Comparison of ENCODE assay signal across 8 cellular contexts in the genomic region with DNA sequence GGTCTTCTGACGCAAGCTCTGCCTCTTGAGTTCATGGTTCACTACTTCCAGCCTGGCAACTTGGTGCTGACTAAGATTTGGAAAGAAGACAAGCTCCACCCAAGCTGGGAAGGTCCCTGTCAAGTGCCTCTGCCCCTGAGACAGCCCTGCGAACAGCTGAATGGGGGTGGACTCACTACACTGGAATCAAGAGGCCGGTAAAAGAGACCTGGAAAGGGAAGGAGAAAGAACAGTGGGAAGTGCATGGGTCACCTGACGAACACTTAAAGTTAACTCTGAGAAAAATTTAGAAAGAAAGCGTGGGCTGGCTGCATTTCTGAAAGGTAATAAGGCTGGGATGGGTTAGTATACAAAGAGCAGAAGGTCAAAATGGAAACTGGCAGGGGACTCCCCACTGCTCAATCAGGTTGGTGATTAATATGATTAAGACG. TPM values are rescaled to one million over a fixed set of nuclear protein-coding genes. Genes with fewer than 3 reads are reported as not detected.
DNase-seq lines count a peak whose midpoint lies in the region; ATAC-seq lines count a peak whose summit lies in the region.

No MANE protein-coding gene starts in this region.

- peaks cover 0 to 13% of the 10 kb centered on the region in 2 donors for H3K36me3 Mint-ChIP-seq in activated naive CD4-positive, alpha-beta T cell treated with anti-CD3 and anti-CD28 coated beads, Interleukin-2, amount 50 U/mL, for 72 hours

- intact Hi-C loops in left cardiac atrium (cut with DNase I) = no loop called here

- H3K27ac Mint-ChIP-seq in activated naive CD4-positive, alpha-beta T cell treated with anti-CD3 and anti-CD28 coated beads, Interleukin-2, amount 50 U/mL, for 72 hours = no peak overlapping the region

- peak; percentile 79 for DNase-seq in CD1c-positive myeloid dendritic cell (ENCODE audit: extremely low spot score)
- DNase-seq in left cardiac atrium = peak; percentile 37
- DNase-seq in activated naive CD4-positive, alpha-beta T cell treated with anti-CD3 and anti-CD28 coated beads, Interleukin-2, amount 50 U/mL, for 72 hours (ENCODE audit: low spot score in 2 of 2) = no peak
- no peak for DNase-seq in AML-193 (lab: John Stamatoyannopoulos, UW)
- no peak for DNase-seq in T-helper 9 cell
- no peak for DNase-seq in NOMO-1 treated with dmso at 0.1 percent for 144 hours (lab: John Stamatoyannopoulos, UW; ENCODE audit: unreplicated experiment)

- peaks cover 5 to 7% of the 10 kb centered on the region in 2 donors for H3K9me3 Mint-ChIP-seq in activated naive CD4-positive, alpha-beta T cell treated with anti-CD3 and anti-CD28 coated beads, Interleukin-2, amount 50 U/mL, for 72 hours

- ATAC-seq in GM19455 (IDR thresholded peaks at IDR 0.05; ENCODE audit: unreplicated experiment) = peak; percentile 90
- peak; percentile 91 for ATAC-seq in HG03342 (IDR thresholded peaks at IDR 0.05; ENCODE audit: unreplicated experiment)
- ATAC-seq in left cardiac atrium = peak; percentile 24 to 82
- no peak for ATAC-seq in activated naive CD4-positive, alpha-beta T cell treated with anti-CD3 and anti-CD28 coated beads, Interleukin-2, amount 50 U/mL, for 72 hours

RNA-seq across cellular contexts. Expression of gene ZNF496, which starts 26.1 kb away (rescaled TPM):
- total RNA-seq in left cardiac atrium = 10 to 100 TPM; 12.2 to 16.4 TPM
- 10 to 100 TPM in 1 of 2 donors, 1 to 10 TPM in 1; 4.8 to 14.5 TPM for total RNA-seq in activated naive CD4-positive, alpha-beta T cell treated with anti-CD3 and anti-CD28 coated beads, Interleukin-2, amount 50 U/mL, for 72 hours

RNA-seq across cellular contexts. Expression of gene NLRP3, which starts 58.2 kb away (rescaled TPM):
- 1 to 10 TPM in 1 of 2 donors, under 1 TPM in 1; 0.71 to 2.0 TPM for total RNA-seq in left cardiac atrium
- 1 to 10 TPM in 1 of 2 donors, under 1 TPM in 1; 0.34 to 1.3 TPM for total RNA-seq in activated naive CD4-positive, alpha-beta T cell treated with anti-CD3 and anti-CD28 coated beads, Interleukin-2, amount 50 U/mL, for 72 hours

Comparison
In these comparisons a context has a peak if more than half of its experiments do, and no peak if none do; other contexts are left out.
1. DNase-seq: peak in CD1c-positive myeloid dendritic cell (single experiment) and left cardiac atrium (single experiment); none in activated naive CD4-positive, alpha-beta T cell treated with anti-CD3 and anti-CD28 coated beads, Interleukin-2, amount 50 U/mL, for 72 hours (0 of 2), AML-193 (0 of 2), T-helper 9 cell (single experiment) and NOMO-1 treated with dmso at 0.1 percent for 144 hours (single experiment).
2. ATAC-seq: peak in GM19455 (single experiment), HG03342 (single experiment) and left cardiac atrium (2 of 2); none in activated naive CD4-positive, alpha-beta T cell treated with anti-CD3 and anti-CD28 coated beads, Interleukin-2, amount 50 U/mL, for 72 hours (0 of 2).